13 cellular contexts compared by ENCODE assay signal in the genomic region with DNA sequence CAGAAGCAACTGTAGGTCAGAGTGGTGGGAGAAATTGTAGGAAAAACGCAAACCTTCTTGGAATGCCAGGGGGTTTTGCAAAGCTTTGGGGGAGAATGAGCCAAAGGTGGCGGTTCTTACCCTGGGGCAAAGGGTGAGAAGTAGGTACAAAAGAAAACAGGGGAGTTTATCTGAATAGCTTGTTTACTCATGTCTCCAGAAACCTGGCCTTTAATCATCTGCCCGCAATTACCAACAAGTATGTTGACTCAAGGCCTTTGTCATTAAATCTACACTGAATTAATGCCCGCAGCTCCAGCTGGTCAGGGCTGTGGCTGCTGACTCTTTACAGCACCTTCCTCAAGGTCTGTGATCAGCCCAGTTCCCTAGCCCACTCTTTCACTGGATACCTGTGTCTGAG.
A peak's percentile ranks its signal among the peaks of the same experiment; 100 is the strongest.
DNase-seq lines count a peak whose midpoint lies in the region; ATAC-seq, FAIRE-seq and TF ChIP-seq lines count a peak whose summit lies in the region.
"Had no signal": no experiment of that assay in that cellular context is flagged by ENCODE, and none has a peak within 500 bp of the region (broad histone marks: within the 10 kb centered on the region; RNA-seq: fewer than 3 reads in every experiment).

No MANE protein-coding gene starts in this region.

- no peak for DNase-seq in HCT116 (ENCODE audit: low read depth, low spot score)
- no peak for DNase-seq in Panc1 (ENCODE audit: low read depth, low spot score)
- DNase-seq in epithelial cell of prostate (ENCODE audit: low read depth, low spot score) = peak; percentile 71
- DNase-seq in NCI-H524 treated with DMSO at 0.1 percent for 48 hours (lab: John Stamatoyannopoulos, UW) = no peak
- no peak for DNase-seq in NCI-H146 (lab: John Stamatoyannopoulos, UW)
- DNase-seq in kidney = no peak
- DNase-seq in stimulated activated naive CD8-positive, alpha-beta T cell treated with anti-CD3 and anti-CD28 coated beads, Interleukin-15, Interleukin-2, amounts not matched to agents 100 U/mL and 50 U/mL, for 24 hours = no peak
- DNase-seq: Caco-2, DMS153, H9, NCI-H2081 treated with DMSO at 0.1 percent for 48 hours, NCI-H510A had no signal

- BruUV-seq in HCT116 (replicated peaks; lab: Mats Ljungman, UMichigan) (no TSS peak), Panc1 (replicated peaks; lab: Mats Ljungman, UMichigan) (no TSS peak)

- POLR2A ChIA-PET in HCT116 (lab: Charles Lee) (no interaction called here), Panc1 (lab: Charles Lee) (no interaction called here)

- H4K20me1 ChIP-seq in BLaER1 (no peaks in the 10 kb centered on the region), HCT116 (ENCODE audit: insufficient read depth) (no peaks in the 10 kb centered on the region)

- H3K9me2 ChIP-seq in HCT116 (ENCODE audit: insufficient read depth) = no peaks in the 10 kb centered on the region

- TF ChIP-seq POLR2A in HCT116 (IDR thresholded peaks at IDR 0.05; ENCODE audit: borderline replicate concordance, extremely low read depth, insufficient read depth, insufficient read length) = no peak

- H3K4me1 ChIP-seq in BLaER1 = peaks cover 65% of the 10 kb centered on the region
- H3K4me1 ChIP-seq in HCT116 (ENCODE audit: control insufficient read depth in 1 of 2, insufficient read depth in 2 of 2, low read length in 2 of 2) = peaks cover 47 to 81% of the 10 kb centered on the region in 2 experiments
- peaks cover 8% of the 10 kb centered on the region; the same call in 1 of the 2 replicates for H3K4me1 ChIP-seq in Panc1 (ENCODE audit: control insufficient read depth, insufficient read depth, low read length)
- H3K4me1 ChIP-seq in kidney (ENCODE audit: control insufficient read depth in 1 of 2, insufficient read depth in 1 of 2, low read depth in 1 of 2, low read length in 2 of 2) = no peaks in the 10 kb centered on the region

- CTCF ChIA-PET in HCT116 (lab: Charles Lee) = no interaction called here
- CTCF ChIA-PET in Panc1 (lab: Charles Lee) = no interaction called here

- H3K9me3 ChIP-seq in BLaER1 (peaks cover 14% of the 10 kb centered on the region), HCT116 (ENCODE audit: control insufficient read depth in 1 of 2, insufficient read depth in 1 of 2, low read depth in 1 of 2, low read length in 2 of 2) (no peaks in the 10 kb centered on the region), Panc1 (ENCODE audit: control insufficient read depth, insufficient read depth, low read depth, low read length) (no peaks in the 10 kb centered on the region; the same call in 1 of the 2 replicates), kidney (ENCODE audit: control insufficient read depth in 1 of 2, low read length in 2 of 2) (no peaks in the 10 kb centered on the region)

- no peak for TF ChIP-seq RAD21 in HCT116 (IDR thresholded peaks at IDR 0.05; ENCODE audit: low read depth)

- no peak for FAIRE-seq in kidney (lab: Jason Lieb, UNC)

- H3K4me3 ChIP-seq in BLaER1 (peak overlapping the region; percentile 34; the same call in 1 of the 2 replicates), HCT116 (replicated peaks in 1 of 2; ENCODE audit: low read depth in 1 of 2, low read length in 2 of 2) (no peak overlapping the region), Panc1 (ENCODE audit: low read depth in 2 of 2, low read length in 2 of 2) (no peak overlapping the region), kidney (ENCODE audit: low read length in 2 of 2) (no peak overlapping the region)

- peak overlapping the region; percentile 77 for H3K27ac ChIP-seq in BLaER1
- H3K27ac ChIP-seq in HCT116 (ENCODE audit: low read depth, low read length) = no peak overlapping the region
- peak overlapping the region; percentile 63 for H3K27ac ChIP-seq in Panc1 (ENCODE audit: low read length)
- H3K27ac ChIP-seq in epithelial cell of prostate = peak overlapping the region; percentile 63
- no peak overlapping the region for H3K27ac ChIP-seq in kidney (ENCODE audit: low read depth in 2 of 2, low read length in 2 of 2)

- TF ChIP-seq CTCF in HCT116 (IDR thresholded peaks at IDR 0.05 in 2 of 3, conservative IDR thresholded peaks at IDR 0.05 in 1 of 3; ENCODE audit: borderline replicate concordance in 1 of 3, insufficient read depth in 1 of 3, low read depth in 2 of 3, low read length in 2 of 3) = no peak
- no peak for TF ChIP-seq CTCF in Panc1 (IDR thresholded peaks at IDR 0.05)
- TF ChIP-seq CTCF in kidney (IDR thresholded peaks at IDR 0.05; ENCODE audit: borderline replicate concordance, extremely low read depth, insufficient read depth) = no peak

- intact Hi-C loops in HCT116 (cut with micrococcal nuclease) = no loop called here
- intact Hi-C loops in Panc1 (cut with micrococcal nuclease; ENCODE audit: unreplicated experiment) = no loop called here
- intact Hi-C loops in kidney (cut with DNase I) = no loop called here

- H3K36me3 ChIP-seq in BLaER1 (no peaks in the 10 kb centered on the region), HCT116 (ENCODE audit: control insufficient read depth in 1 of 2, insufficient read depth in 2 of 2, low read length in 2 of 2) (no peaks in the 10 kb centered on the region), Panc1 (ENCODE audit: control insufficient read depth, insufficient read depth, low read length) (no peaks in the 10 kb centered on the region), kidney (ENCODE audit: control insufficient read depth in 1 of 2, insufficient read depth in 2 of 2, low read length in 2 of 2) (no peaks in the 10 kb centered on the region)

- RAD21 ChIA-PET in HCT116 (lab: Charles Lee; ENCODE audit: low non-redundant PET in 1 of 2, low total read pairs in 2 of 2, uncharacterized antibody in 2 of 2, unreplicated experiment in 2 of 2) = no interaction called here

- ATAC-seq in HCT116 (no peak), Panc1 (peak; percentile 34; the same call in 1 of the 2 replicates)
- no peak for ATAC-seq in stimulated activated naive CD8-positive, alpha-beta T cell treated with anti-CD3 and anti-CD28 coated beads, Interleukin-15, Interleukin-2, amounts not matched to agents 100 U/mL and 50 U/mL, for 24 hours

- no peaks in the 10 kb centered on the region for H3K79me2 ChIP-seq in HCT116 (ENCODE audit: insufficient read depth, low read length)

- H3K4me2 ChIP-seq in BLaER1 = peak overlapping the region; percentile 78
- H3K4me2 ChIP-seq in HCT116 (ENCODE audit: low read length) = 0 out of 2 replicates have a peak overlapping the region, but pooled peaks have one; percentile 10

- H3K9ac ChIP-seq in BLaER1 = no peak overlapping the region
- H3K9ac ChIP-seq in HCT116 (ENCODE audit: low read length) = no peak overlapping the region
- H3K9ac ChIP-seq in kidney (ENCODE audit: low read length in 2 of 2) = no peak overlapping the region

- in situ Hi-C loops in Panc1 (cut with HindIII; ENCODE audit: low pct_unique_long_range_greater_than_20kb, low sequenced_read_pairs) = no loop called here

- no peak overlapping the region for H2AFZ ChIP-seq in HCT116 (ENCODE audit: low read depth, low read length, poor library complexity, severe bottlenecking)

- no peaks in the 10 kb centered on the region for H3K27me3 ChIP-seq in BLaER1
- no peaks in the 10 kb centered on the region for H3K27me3 ChIP-seq in HCT116 (ENCODE audit: insufficient read depth, low read length)
- no peaks in the 10 kb centered on the region for H3K27me3 ChIP-seq in Panc1 (ENCODE audit: control insufficient read depth, insufficient read depth, low read length)

TF ChIP-seq in HCT116, 20 proteins besides CTCF, POLR2A, EP300 and RAD21:
- TF ChIP-seq EZH2 (IDR thresholded peaks at IDR 0.05) (no peak), ZBTB33 (IDR thresholded peaks at IDR 0.05; ENCODE audit: extremely low read depth, insufficient replicate concordance, low read length) (no peak), EZH2phosphoT487 (IDR thresholded peaks at IDR 0.05; ENCODE audit: borderline replicate concordance) (no peak), ELF1 (IDR thresholded peaks at IDR 0.05; ENCODE audit: borderline replicate concordance, low read depth) (no peak)

Comparison
In these comparisons a context has a peak if more than half of its experiments do, and no peak if none do; other contexts are left out.
1. H3K27ac ChIP-seq: peak in BLaER1 (single experiment), Panc1 (single experiment) and epithelial cell of prostate (single experiment); none in HCT116 (single experiment) and kidney (0 of 2).